ENCODE assay signal across 29 cellular contexts in genomic region chr18:44698518-44698917, GRCh38. TPM values are rescaled to one million over a fixed set of nuclear protein-coding genes. Genes with fewer than 3 reads are reported as not detected.
DNase-seq lines count a peak whose midpoint lies in the region; ATAC-seq and TF ChIP-seq lines count a peak whose summit lies in the region.
"Had no signal": no experiment of that assay in that cellular context is flagged by ENCODE, and none has a peak within 500 bp of the region (broad histone marks: within the 10 kb centered on the region; RNA-seq: fewer than 3 reads in every experiment).

No MANE protein-coding gene starts in this region.

- H3K4me3 ChIP-seq in epithelial cell of proximal tubule (ENCODE audit: low read depth, low read length) (peak overlapping the region; percentile 59), muscle layer of duodenum (ENCODE audit: low read depth in 1 of 2, low read length in 2 of 2) (no peak overlapping the region), transverse colon (no peak overlapping the region)
- H3K4me3 ChIP-seq: Peyer's patch, upper lobe of right lung had no signal

- H3K9me3 ChIP-seq in muscle layer of duodenum (ENCODE audit: control insufficient read depth in 1 of 2, low read length in 2 of 2) (no peaks in the 10 kb centered on the region), transverse colon (no peaks in the 10 kb centered on the region)
- H3K9me3 ChIP-seq: neutrophil, Peyer's patch, right lobe of liver, upper lobe of right lung had no signal

- peak overlapping the region; percentile 26 for H3K4me3 Mint-ChIP-seq in T-helper 1 cell treated with Interleukin-12 subunit alpha and Interleukin-12 subunit beta and Interleukin-4 antibody, amounts not matched to agents 30 μg/mL and 1 μg/mL, for 36 hours
- H3K4me3 Mint-ChIP-seq: activated CD8-positive, alpha-beta T cell treated with anti-CD3 and anti-CD28 coated beads, Interleukin-2, amount 10 ng/mL, durations not matched to agents 7 days and 5 days had no signal

- intact Hi-C loops in transverse colon (cut with DNase I; ENCODE audit: low total_unique reads), result no loop called here

- in situ Hi-C loops in transverse colon (cut with MboI; ENCODE audit: low pct_ligation_motif_present in 1 of 4, low pct_unique_long_range_greater_than_20kb in 1 of 4, low sequenced_read_pairs in 3 of 4), result loop anchor here in 2 of 4 donors (25.0 kb wide), 3 partner anchors 114 to 514 kb away; no protein-coding TSS in a partner anchor

- no peak for TF ChIP-seq EP300 in transverse colon (IDR thresholded peaks at IDR 0.05; ENCODE audit: low read depth)

- no peak overlapping the region for H3K27ac Mint-ChIP-seq in T-helper 1 cell treated with Interleukin-12 subunit alpha and Interleukin-12 subunit beta and Interleukin-4 antibody, amounts not matched to agents 30 μg/mL and 1 μg/mL, for 36 hours
- H3K27ac Mint-ChIP-seq: activated CD8-positive, alpha-beta T cell treated with anti-CD3 and anti-CD28 coated beads, Interleukin-2, amount 10 ng/mL, durations not matched to agents 7 days and 5 days; activated naive CD4-positive, alpha-beta T cell treated with anti-CD3 and anti-CD28 coated beads, Interleukin-2, amount 50 U/mL, for 72 hours had no signal

- H3K27ac ChIP-seq in muscle layer of duodenum (ENCODE audit: low read length) (peak overlapping the region; percentile 27), transverse colon (peak overlapping the region in 3 of 4 donors; percentile 47 to 65 (median 56))
- H3K27ac ChIP-seq: 22Rv1, foreskin keratinocyte, neutrophil, upper lobe of right lung had no signal

- H3K36me3 ChIP-seq in muscle layer of duodenum (ENCODE audit: control insufficient read depth in 1 of 2, insufficient read depth in 2 of 2, low read length in 2 of 2), result no peaks in the 10 kb centered on the region
- no peaks in the 10 kb centered on the region for H3K36me3 ChIP-seq in transverse colon
- H3K36me3 ChIP-seq: neutrophil, Peyer's patch, right lobe of liver, upper lobe of right lung had no signal

- peaks cover 28% of the 10 kb centered on the region for H3K4me1 Mint-ChIP-seq in T-helper 1 cell treated with Interleukin-12 subunit alpha and Interleukin-12 subunit beta and Interleukin-4 antibody, amounts not matched to agents 30 μg/mL and 1 μg/mL, for 36 hours (ENCODE audit: low read depth)

- H3K27me3 ChIP-seq in muscle layer of duodenum (ENCODE audit: low read depth, low read length), result no peaks in the 10 kb centered on the region
- no peaks in the 10 kb centered on the region for H3K27me3 ChIP-seq in transverse colon
- H3K27me3 ChIP-seq: foreskin keratinocyte, Peyer's patch, right lobe of liver, upper lobe of right lung had no signal

- TF ChIP-seq CTCF in epithelial cell of proximal tubule (conservative IDR thresholded peaks at IDR 0.05; ENCODE audit: low read depth, low read length) (no peak), transverse colon (IDR thresholded peaks at IDR 0.05) (no peak)

- peaks cover 27% of the 10 kb centered on the region for H3K36me3 Mint-ChIP-seq in T-helper 1 cell treated with Interleukin-12 subunit alpha and Interleukin-12 subunit beta and Interleukin-4 antibody, amounts not matched to agents 30 μg/mL and 1 μg/mL, for 36 hours (ENCODE audit: low read depth)
- H3K36me3 Mint-ChIP-seq: activated naive CD4-positive, alpha-beta T cell treated with anti-CD3 and anti-CD28 coated beads, Interleukin-2, amount 50 U/mL, for 72 hours had no signal

- no peak for ATAC-seq in GM21717 (IDR thresholded peaks at IDR 0.05; ENCODE audit: unreplicated experiment)
- no peak for ATAC-seq in GM21390 (IDR thresholded peaks at IDR 0.05; ENCODE audit: unreplicated experiment)
- ATAC-seq: activated CD8-positive, alpha-beta T cell treated with anti-CD3 and anti-CD28 coated beads, Interleukin-2, amount 10 ng/mL, durations not matched to agents 7 days and 5 days; activated naive CD4-positive, alpha-beta T cell treated with anti-CD3 and anti-CD28 coated beads, Interleukin-2, amount 50 U/mL, for 72 hours; foreskin keratinocyte; left cardiac atrium; right lobe of liver; upper lobe of right lung had no signal

- H3K9me3 Mint-ChIP-seq in T-helper 1 cell treated with Interleukin-12 subunit alpha and Interleukin-12 subunit beta and Interleukin-4 antibody, amounts not matched to agents 30 μg/mL and 1 μg/mL, for 36 hours, result no peaks in the 10 kb centered on the region
- H3K9me3 Mint-ChIP-seq: activated naive CD4-positive, alpha-beta T cell treated with anti-CD3 and anti-CD28 coated beads, Interleukin-2, amount 50 U/mL, for 72 hours had no signal

- 77 to 86% methylated on average over 5 of the region's 5 CpGs for WGBS in transverse colon (ENCODE audit: low coverage in 1 of 2), 2 donors

- H3K4me1 ChIP-seq in muscle layer of duodenum (ENCODE audit: control insufficient read depth in 1 of 2, insufficient read depth in 2 of 2, low read length in 2 of 2) (peaks cover 10 to 27% of the 10 kb centered on the region in 2 donors), transverse colon (peaks cover 0 to 39% (median 18%) of the 10 kb centered on the region in 4 donors)

- TF ChIP-seq POLR2A in transverse colon (IDR thresholded peaks at IDR 0.05), result no peak

- peaks cover 35% of the 10 kb centered on the region for H3K27me3 Mint-ChIP-seq in T-helper 1 cell treated with Interleukin-12 subunit alpha and Interleukin-12 subunit beta and Interleukin-4 antibody, amounts not matched to agents 30 μg/mL and 1 μg/mL, for 36 hours (ENCODE audit: low read depth)

- DNase-seq in T-helper 1 cell, result no peak
- no peak for DNase-seq in epithelial cell of proximal tubule (ENCODE audit: low read depth)
- no peak for DNase-seq in transverse colon
- no peak for DNase-seq in stimulated activated naive CD4-positive, alpha-beta T cell (lab: John Stamatoyannopoulos, UW)
- DNase-seq: activated CD4-positive, alpha-beta T cell treated with anti-CD3 and anti-CD28 coated beads for 4 hours; activated CD8-positive, alpha-beta T cell treated with anti-CD3 and anti-CD28 coated beads, Interleukin-2, amount 10 ng/mL, durations not matched to agents 7 days and 5 days; activated effector memory CD4-positive, alpha-beta T cell treated with Interleukin-2 at 50 U/mL for 16 hours; activated T-cell treated with anti-CD3 and anti-CD28 coated beads for 4 hours; anterior cingulate cortex; C1 segment of cervical spinal cord; DMS53; foreskin keratinocyte; left cardiac atrium; NCI-H146; NCI-H774; Peyer's patch; posterior cingulate gyrus; right lobe of liver; SHP77 treated with DMSO at 0.1 percent for 48 hours; stimulated activated CD4-positive, alpha-beta T cell treated with anti-CD3 and anti-CD28 coated beads, Interleukin-2, amount 100 ng/mL, for 48 hours; T-helper 9 cell; upper lobe of right lung had no signal

RNA-seq across cellular contexts. Expression of gene SETBP1, which starts 17.8 kb away (rescaled TPM):
- total RNA-seq in epithelial cell of proximal tubule, result 0.65 and 2.4 TPM in 2 replicates
- total RNA-seq in transverse colon, result 10 to 100 TPM; 16.2 to 33.6 (median 24.4) TPM
